In the genomic region with DNA sequence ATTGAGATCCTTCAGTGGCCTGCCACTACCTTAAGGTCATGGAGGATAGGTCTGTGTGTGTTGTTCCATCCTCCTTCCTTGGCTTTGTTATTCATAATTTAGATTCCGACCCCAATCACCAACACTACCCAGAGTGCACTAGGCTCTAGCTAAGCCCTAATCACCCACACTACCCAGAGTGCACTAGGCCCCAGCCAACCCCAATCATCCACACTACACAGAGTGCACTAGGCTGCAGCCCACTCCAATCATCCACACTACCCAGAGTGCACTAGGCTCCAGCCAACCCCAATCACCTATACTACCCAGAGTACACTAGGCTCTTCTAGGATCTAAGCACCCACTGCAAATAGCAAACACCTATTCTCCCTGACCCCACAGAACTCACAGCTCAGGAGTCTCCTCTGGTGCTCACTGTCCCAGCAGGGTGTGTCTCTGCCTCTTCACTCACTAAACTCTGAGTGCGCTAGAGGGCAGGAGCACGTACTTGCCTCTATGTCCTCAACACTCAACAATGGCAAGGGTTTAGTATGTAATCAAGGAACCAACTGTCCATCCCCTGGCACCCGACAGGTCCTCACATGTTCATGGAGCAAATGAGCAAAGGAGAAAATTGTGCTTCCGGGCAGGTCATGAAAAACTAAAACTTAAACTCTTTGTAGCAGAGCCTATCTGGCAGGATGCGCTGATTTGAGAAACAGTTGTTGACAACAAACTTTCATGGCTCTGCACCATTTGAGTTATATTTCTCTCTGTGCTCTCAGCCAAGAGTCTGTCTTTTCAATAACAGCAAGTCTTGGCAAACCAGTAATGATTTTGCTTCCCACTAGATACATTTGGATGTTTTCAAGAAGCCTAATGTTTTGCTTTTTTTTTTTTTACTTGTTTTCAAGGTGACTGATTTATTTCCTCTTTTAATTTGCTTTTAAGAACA, we compare ENCODE assay signal across 2 cellular contexts.
TF ChIP-seq lines count a peak whose summit lies in the region.

No MANE protein-coding gene starts in this region.

TF ChIP-seq in HCT116, 20 proteins besides CTCF, POLR2A, EP300 and RAD21:
- TF ChIP-seq, protein P1, sequence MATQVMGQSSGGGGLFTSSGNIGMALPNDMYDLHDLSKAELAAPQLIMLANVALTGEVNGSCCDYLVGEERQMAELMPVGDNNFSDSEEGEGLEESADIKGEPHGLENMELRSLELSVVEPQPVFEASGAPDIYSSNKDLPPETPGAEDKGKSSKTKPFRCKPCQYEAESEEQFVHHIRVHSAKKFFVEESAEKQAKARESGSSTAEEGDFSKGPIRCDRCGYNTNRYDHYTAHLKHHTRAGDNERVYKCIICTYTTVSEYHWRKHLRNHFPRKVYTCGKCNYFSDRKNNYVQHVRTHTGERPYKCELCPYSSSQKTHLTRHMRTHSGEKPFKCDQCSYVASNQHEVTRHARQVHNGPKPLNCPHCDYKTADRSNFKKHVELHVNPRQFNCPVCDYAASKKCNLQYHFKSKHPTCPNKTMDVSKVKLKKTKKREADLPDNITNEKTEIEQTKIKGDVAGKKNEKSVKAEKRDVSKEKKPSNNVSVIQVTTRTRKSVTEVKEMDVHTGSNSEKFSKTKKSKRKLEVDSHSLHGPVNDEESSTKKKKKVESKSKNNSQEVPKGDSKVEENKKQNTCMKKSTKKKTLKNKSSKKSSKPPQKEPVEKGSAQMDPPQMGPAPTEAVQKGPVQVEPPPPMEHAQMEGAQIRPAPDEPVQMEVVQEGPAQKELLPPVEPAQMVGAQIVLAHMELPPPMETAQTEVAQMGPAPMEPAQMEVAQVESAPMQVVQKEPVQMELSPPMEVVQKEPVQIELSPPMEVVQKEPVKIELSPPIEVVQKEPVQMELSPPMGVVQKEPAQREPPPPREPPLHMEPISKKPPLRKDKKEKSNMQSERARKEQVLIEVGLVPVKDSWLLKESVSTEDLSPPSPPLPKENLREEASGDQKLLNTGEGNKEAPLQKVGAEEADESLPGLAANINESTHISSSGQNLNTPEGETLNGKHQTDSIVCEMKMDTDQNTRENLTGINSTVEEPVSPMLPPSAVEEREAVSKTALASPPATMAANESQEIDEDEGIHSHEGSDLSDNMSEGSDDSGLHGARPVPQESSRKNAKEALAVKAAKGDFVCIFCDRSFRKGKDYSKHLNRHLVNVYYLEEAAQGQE (IDR thresholded peaks at IDR 0.05; ENCODE audit: low read depth) = no peak
- TF ChIP-seq POLR2AphosphoS5 (IDR thresholded peaks at IDR 0.05; ENCODE audit: low read depth, low read length) = no peak
- no peak for TF ChIP-seq FOSL1 (IDR thresholded peaks at IDR 0.05; ENCODE audit: low read depth)
- TF ChIP-seq, protein P2, sequence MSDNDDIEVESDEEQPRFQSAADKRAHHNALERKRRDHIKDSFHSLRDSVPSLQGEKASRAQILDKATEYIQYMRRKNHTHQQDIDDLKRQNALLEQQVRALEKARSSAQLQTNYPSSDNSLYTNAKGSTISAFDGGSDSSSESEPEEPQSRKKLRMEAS (IDR thresholded peaks at IDR 0.05) = no peak
- TF ChIP-seq ELF1 (IDR thresholded peaks at IDR 0.05; ENCODE audit: borderline replicate concordance, low read depth) = no peak
- TF ChIP-seq, protein P3, sequence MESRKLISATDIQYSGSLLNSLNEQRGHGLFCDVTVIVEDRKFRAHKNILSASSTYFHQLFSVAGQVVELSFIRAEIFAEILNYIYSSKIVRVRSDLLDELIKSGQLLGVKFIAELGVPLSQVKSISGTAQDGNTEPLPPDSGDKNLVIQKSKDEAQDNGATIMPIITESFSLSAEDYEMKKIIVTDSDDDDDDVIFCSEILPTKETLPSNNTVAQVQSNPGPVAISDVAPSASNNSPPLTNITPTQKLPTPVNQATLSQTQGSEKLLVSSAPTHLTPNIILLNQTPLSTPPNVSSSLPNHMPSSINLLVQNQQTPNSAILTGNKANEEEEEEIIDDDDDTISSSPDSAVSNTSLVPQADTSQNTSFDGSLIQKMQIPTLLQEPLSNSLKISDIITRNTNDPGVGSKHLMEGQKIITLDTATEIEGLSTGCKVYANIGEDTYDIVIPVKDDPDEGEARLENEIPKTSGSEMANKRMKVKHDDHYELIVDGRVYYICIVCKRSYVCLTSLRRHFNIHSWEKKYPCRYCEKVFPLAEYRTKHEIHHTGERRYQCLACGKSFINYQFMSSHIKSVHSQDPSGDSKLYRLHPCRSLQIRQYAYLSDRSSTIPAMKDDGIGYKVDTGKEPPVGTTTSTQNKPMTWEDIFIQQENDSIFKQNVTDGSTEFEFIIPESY (IDR thresholded peaks at IDR 0.05; ENCODE audit: extremely low read depth, insufficient replicate concordance, low read length) = no peak

TF ChIP-seq in K562, 482 proteins besides CTCF, POLR2A, EP300 and RAD21:
- TF ChIP-seq ZNF184 (CRISPR knock-in tag; IDR thresholded peaks at IDR 0.05) (no peak), WHSC1 (IDR thresholded peaks at IDR 0.05; ENCODE audit: low read length) (no peak)
- TF ChIP-seq, protein P4, sequence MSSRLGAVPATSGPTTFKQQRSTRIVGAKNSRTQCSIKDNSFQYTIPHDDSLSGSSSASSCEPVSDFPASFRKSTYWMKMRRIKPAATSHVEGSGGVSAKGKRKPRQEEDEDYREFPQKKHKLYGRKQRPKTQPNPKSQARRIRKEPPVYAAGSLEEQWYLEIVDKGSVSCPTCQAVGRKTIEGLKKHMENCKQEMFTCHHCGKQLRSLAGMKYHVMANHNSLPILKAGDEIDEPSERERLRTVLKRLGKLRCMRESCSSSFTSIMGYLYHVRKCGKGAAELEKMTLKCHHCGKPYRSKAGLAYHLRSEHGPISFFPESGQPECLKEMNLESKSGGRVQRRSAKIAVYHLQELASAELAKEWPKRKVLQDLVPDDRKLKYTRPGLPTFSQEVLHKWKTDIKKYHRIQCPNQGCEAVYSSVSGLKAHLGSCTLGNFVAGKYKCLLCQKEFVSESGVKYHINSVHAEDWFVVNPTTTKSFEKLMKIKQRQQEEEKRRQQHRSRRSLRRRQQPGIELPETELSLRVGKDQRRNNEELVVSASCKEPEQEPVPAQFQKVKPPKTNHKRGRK (tag; IDR thresholded peaks at IDR 0.05) = peak; percentile 40; the same call in 1 of the 2 replicates
- TF ChIP-seq, protein P5, sequence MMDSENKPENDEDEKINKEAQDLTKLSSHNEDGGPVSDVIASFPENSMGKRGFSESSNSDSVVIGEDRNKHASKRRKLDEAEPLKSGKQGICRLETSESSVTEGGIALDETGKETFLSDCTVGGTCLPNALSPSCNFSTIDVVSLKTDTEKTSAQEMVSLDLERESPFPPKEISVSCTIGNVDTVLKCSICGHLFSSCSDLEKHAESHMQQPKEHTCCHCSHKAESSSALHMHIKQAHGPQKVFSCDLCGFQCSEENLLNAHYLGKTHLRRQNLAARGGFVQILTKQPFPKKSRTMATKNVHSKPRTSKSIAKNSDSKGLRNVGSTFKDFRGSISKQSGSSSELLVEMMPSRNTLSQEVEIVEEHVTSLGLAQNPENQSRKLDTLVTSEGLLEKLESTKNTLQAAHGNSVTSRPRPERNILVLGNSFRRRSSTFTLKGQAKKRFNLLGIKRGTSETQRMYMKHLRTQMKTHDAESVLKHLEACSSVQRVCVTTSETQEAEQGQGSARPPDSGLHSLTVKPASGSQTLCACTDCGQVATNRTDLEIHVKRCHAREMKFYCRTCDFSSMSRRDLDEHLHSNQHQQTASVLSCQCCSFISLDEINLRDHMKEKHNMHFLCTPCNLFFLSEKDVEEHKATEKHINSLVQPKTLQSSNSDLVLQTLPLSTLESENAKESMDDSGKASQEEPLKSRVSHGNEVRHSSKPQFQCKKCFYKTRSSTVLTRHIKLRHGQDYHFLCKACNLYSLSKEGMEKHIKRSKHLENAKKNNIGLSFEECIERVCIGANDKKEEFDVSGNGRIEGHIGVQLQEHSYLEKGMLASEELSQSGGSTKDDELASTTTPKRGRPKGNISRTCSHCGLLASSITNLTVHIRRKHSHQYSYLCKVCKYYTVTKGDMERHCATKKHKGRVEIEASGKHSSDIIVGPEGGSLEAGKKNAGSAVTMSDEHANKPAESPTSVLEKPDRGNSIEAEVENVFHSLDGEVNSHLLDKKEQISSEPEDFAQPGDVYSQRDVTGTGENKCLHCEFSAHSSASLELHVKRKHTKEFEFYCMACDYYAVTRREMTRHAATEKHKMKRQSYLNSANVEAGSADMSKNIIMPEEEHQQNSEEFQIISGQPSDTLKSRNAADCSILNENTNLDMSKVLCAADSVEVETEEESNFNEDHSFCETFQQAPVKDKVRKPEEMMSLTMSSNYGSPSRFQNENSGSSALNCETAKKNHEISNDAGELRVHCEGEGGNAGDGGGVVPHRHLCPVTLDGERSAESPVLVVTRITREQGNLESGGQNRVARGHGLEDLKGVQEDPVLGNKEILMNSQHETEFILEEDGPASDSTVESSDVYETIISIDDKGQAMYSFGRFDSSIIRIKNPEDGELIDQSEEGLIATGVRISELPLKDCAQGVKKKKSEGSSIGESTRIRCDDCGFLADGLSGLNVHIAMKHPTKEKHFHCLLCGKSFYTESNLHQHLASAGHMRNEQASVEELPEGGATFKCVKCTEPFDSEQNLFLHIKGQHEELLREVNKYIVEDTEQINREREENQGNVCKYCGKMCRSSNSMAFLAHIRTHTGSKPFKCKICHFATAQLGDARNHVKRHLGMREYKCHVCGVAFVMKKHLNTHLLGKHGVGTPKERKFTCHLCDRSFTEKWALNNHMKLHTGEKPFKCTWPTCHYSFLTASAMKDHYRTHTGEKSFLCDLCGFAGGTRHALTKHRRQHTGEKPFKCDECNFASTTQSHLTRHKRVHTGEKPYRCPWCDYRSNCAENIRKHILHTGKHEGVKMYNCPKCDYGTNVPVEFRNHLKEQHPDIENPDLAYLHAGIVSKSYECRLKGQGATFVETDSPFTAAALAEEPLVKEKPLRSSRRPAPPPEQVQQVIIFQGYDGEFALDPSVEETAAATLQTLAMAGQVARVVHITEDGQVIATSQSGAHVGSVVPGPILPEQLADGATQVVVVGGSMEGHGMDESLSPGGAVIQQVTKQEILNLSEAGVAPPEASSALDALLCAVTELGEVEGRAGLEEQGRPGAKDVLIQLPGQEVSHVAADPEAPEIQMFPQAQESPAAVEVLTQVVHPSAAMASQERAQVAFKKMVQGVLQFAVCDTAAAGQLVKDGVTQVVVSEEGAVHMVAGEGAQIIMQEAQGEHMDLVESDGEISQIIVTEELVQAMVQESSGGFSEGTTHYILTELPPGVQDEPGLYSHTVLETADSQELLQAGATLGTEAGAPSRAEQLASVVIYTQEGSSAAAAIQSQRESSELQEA (IDR thresholded peaks at IDR 0.05; ENCODE audit: low read depth) = no peak
- TF ChIP-seq, protein P6, sequence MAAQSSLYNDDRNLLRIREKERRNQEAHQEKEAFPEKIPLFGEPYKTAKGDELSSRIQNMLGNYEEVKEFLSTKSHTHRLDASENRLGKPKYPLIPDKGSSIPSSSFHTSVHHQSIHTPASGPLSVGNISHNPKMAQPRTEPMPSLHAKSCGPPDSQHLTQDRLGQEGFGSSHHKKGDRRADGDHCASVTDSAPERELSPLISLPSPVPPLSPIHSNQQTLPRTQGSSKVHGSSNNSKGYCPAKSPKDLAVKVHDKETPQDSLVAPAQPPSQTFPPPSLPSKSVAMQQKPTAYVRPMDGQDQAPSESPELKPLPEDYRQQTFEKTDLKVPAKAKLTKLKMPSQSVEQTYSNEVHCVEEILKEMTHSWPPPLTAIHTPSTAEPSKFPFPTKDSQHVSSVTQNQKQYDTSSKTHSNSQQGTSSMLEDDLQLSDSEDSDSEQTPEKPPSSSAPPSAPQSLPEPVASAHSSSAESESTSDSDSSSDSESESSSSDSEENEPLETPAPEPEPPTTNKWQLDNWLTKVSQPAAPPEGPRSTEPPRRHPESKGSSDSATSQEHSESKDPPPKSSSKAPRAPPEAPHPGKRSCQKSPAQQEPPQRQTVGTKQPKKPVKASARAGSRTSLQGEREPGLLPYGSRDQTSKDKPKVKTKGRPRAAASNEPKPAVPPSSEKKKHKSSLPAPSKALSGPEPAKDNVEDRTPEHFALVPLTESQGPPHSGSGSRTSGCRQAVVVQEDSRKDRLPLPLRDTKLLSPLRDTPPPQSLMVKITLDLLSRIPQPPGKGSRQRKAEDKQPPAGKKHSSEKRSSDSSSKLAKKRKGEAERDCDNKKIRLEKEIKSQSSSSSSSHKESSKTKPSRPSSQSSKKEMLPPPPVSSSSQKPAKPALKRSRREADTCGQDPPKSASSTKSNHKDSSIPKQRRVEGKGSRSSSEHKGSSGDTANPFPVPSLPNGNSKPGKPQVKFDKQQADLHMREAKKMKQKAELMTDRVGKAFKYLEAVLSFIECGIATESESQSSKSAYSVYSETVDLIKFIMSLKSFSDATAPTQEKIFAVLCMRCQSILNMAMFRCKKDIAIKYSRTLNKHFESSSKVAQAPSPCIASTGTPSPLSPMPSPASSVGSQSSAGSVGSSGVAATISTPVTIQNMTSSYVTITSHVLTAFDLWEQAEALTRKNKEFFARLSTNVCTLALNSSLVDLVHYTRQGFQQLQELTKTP (IDR thresholded peaks at IDR 0.05; ENCODE audit: low read depth in 1 of 2, partially characterized antibody in 2 of 2) = peak in 1 of 2 experiments; percentile 25
